ENCODE assay signal across 18 cellular contexts in genomic region chr4:118994030-118994429, GRCh38.
A peak's percentile ranks its signal among the peaks of the same experiment; 100 is the strongest.
DNase-seq lines count a peak whose midpoint lies in the region; ATAC-seq and TF ChIP-seq lines count a peak whose summit lies in the region.
"Had no signal": no experiment of that assay in that cellular context is flagged by ENCODE, and none has a peak within 500 bp of the region (broad histone marks: within the 10 kb centered on the region; RNA-seq: fewer than 3 reads in every experiment).

No MANE protein-coding gene starts in this region.

- H3K27ac ChIP-seq in mesenchymal stem cell (ENCODE audit: low read length, poor library complexity, severe bottlenecking) (no peak overlapping the region), skeletal muscle tissue (ENCODE audit: low read depth, low read length) (peak overlapping the region; percentile 81), Karpas-422 (ENCODE audit: low read length) (no peak overlapping the region)
- H3K27ac ChIP-seq: cardiac muscle cell, parathyroid adenoma had no signal

- H3K4me2 ChIP-seq in mesenchymal stem cell (ENCODE audit: low read length, poor library complexity, severe bottlenecking) (no peak overlapping the region), Karpas-422 (ENCODE audit: low read depth, low read length, poor library complexity, severe bottlenecking) (no peak overlapping the region)

- H3K27me3 ChIP-seq in mesenchymal stem cell (ENCODE audit: control insufficient read depth in 1 of 2, insufficient read depth in 1 of 2, low read length in 2 of 2), result no peaks in the 10 kb centered on the region
- no peaks in the 10 kb centered on the region for H3K27me3 ChIP-seq in skeletal muscle tissue (ENCODE audit: control insufficient read depth in 3 of 3, insufficient read depth in 3 of 3, low read length in 3 of 3)
- H3K27me3 ChIP-seq in Karpas-422 (ENCODE audit: low read length), result no peaks in the 10 kb centered on the region
- H3K27me3 ChIP-seq: cardiac muscle cell, left lung had no signal

- H4K91ac ChIP-seq in mesenchymal stem cell (ENCODE audit: low read length), result peak overlapping the region; percentile 12

- H3K4me3 ChIP-seq in choroid plexus epithelial cell (ENCODE audit: low read depth, low read length) (no peak overlapping the region), mesenchymal stem cell (ENCODE audit: insufficient read depth in 1 of 2, low read depth in 1 of 2, low read length in 2 of 2) (no peak overlapping the region), skeletal muscle tissue (ENCODE audit: low read length in 3 of 3) (no peak overlapping the region), Karpas-422 (ENCODE audit: low read length) (no peak overlapping the region)
- H3K4me3 ChIP-seq: cardiac muscle cell, left lung had no signal

- no peak overlapping the region for H3K14ac ChIP-seq in mesenchymal stem cell (ENCODE audit: low read length in 2 of 2)

- ATAC-seq in effector memory CD8-positive, alpha-beta T cell (replicated peaks), result no peak
- no peak for ATAC-seq in GM19397 (IDR thresholded peaks at IDR 0.05; ENCODE audit: unreplicated experiment)
- ATAC-seq: stimulated activated naive CD8-positive, alpha-beta T cell treated with anti-CD3 and anti-CD28 coated beads, Interleukin-15, Interleukin-2, amounts not matched to agents 100 U/mL and 50 U/mL, for 24 hours had no signal

- H3K4me1 Mint-ChIP-seq in effector memory CD8-positive, alpha-beta T cell (ENCODE audit: low read depth in 2 of 2), result peaks cover 3 to 8% of the 10 kb centered on the region in 2 donors

- no peak overlapping the region for H2BK12ac ChIP-seq in mesenchymal stem cell (ENCODE audit: low read length in 2 of 2)

- no peaks in the 10 kb centered on the region for H3K9me3 Mint-ChIP-seq in effector memory CD8-positive, alpha-beta T cell
- H3K9me3 Mint-ChIP-seq: activated T-helper 1 cell treated with anti-CD3 and anti-CD28 coated beads, Interleukin-12 subunit alpha, Interleukin-12 subunit beta, Interleukin-2, Interleukin-4 antibody, amounts not matched to agents 30 ng/mL and 10 ng/mL and 1 ng/mL, durations not matched to agents 14 hours and 24 hours and 36 hours; naive B cell; T-helper 1 cell treated with Interleukin-12 subunit alpha and Interleukin-12 subunit beta and Interleukin-4 antibody, amounts not matched to agents 30 μg/mL and 1 μg/mL, for 36 hours had no signal

- no peak overlapping the region for H3K23ac ChIP-seq in mesenchymal stem cell (ENCODE audit: low read length in 2 of 2)

- no peak overlapping the region for H4K8ac ChIP-seq in mesenchymal stem cell (ENCODE audit: low read length)

- DNase-seq in EH (ENCODE audit: low read depth) (peak; percentile 89), choroid plexus epithelial cell (ENCODE audit: low read depth) (peak; percentile 19), mesenchymal stem cell (peak; percentile 77), Karpas-422 (no peak)
- DNase-seq in stimulated activated CD4-positive, alpha-beta T cell treated with anti-CD3 and anti-CD28 coated beads, Interleukin-4, amount 100 ng/mL, for 24 hours, result no peak
- DNase-seq in effector memory CD8-positive, alpha-beta T cell, result no peak
- DNase-seq: activated CD8-positive, alpha-beta memory T cell treated with anti-CD3 and anti-CD28 coated beads for 24 hours; left lung; naive B cell; NCI-H146; SHP77; stimulated activated naive CD8-positive, alpha-beta T cell treated with anti-CD3 and anti-CD28 coated beads, Interleukin-15, Interleukin-2, amounts not matched to agents 100 U/mL and 50 U/mL, for 24 hours had no signal

- H2AFZ ChIP-seq in mesenchymal stem cell (ENCODE audit: low read depth, low read length) (no peak overlapping the region), Karpas-422 (ENCODE audit: low read length) (no peak overlapping the region)
- H2AFZ ChIP-seq: parathyroid adenoma had no signal

- no peak overlapping the region for H3K4me3 Mint-ChIP-seq in effector memory CD8-positive, alpha-beta T cell
- H3K4me3 Mint-ChIP-seq: activated T-helper 1 cell treated with anti-CD3 and anti-CD28 coated beads, Interleukin-12 subunit alpha, Interleukin-12 subunit beta, Interleukin-2, Interleukin-4 antibody, amounts not matched to agents 30 ng/mL and 10 ng/mL and 1 ng/mL, durations not matched to agents 14 hours and 24 hours and 36 hours; naive B cell; T-helper 1 cell treated with Interleukin-12 subunit alpha and Interleukin-12 subunit beta and Interleukin-4 antibody, amounts not matched to agents 30 μg/mL and 1 μg/mL, for 36 hours had no signal

- H3K36me3 Mint-ChIP-seq in effector memory CD8-positive, alpha-beta T cell (ENCODE audit: insufficient read depth), result no peaks in the 10 kb centered on the region
- H3K36me3 Mint-ChIP-seq: naive B cell had no signal

- H3K9me3 ChIP-seq in mesenchymal stem cell (ENCODE audit: control insufficient read depth, low read length), result no peaks in the 10 kb centered on the region
- no peaks in the 10 kb centered on the region for H3K9me3 ChIP-seq in skeletal muscle tissue (ENCODE audit: control insufficient read depth in 3 of 3, low read length in 3 of 3)
- H3K9me3 ChIP-seq in Karpas-422 (ENCODE audit: low read length), result no peaks in the 10 kb centered on the region
- H3K9me3 ChIP-seq: left lung had no signal

- 46% methylated on average over 3 of the region's 5 CpGs for whole genome bisulfite sequencing in mesenchymal stem cell

- peak overlapping the region in 1 of 2 experiments; percentile 65 for H3K18ac ChIP-seq in mesenchymal stem cell (ENCODE audit: low read depth in 1 of 2, low read length in 2 of 2)

- H2BK15ac ChIP-seq in mesenchymal stem cell (ENCODE audit: low read depth, poor library complexity, severe bottlenecking), result no peak overlapping the region

- no peak for TF ChIP-seq CTCF in choroid plexus epithelial cell (conservative IDR thresholded peaks at IDR 0.05; ENCODE audit: low read depth, low read length)

- no peak overlapping the region for H2BK120ac ChIP-seq in mesenchymal stem cell (ENCODE audit: low read depth, low read length)

- H3K4me1 ChIP-seq in mesenchymal stem cell (ENCODE audit: control insufficient read depth, insufficient read depth, low read depth, low read length) (peaks cover 1% of the 10 kb centered on the region), skeletal muscle tissue (ENCODE audit: control insufficient read depth in 3 of 3, insufficient read depth in 3 of 3, low read length in 3 of 3) (peaks cover 29 to 57% (median 44%) of the 10 kb centered on the region in 3 donors), Karpas-422 (ENCODE audit: low read length) (peaks cover 8% of the 10 kb centered on the region)
- H3K4me1 ChIP-seq: left lung, parathyroid adenoma had no signal

- H2BK5ac ChIP-seq in mesenchymal stem cell (ENCODE audit: low read depth, low read length, poor library complexity, severe bottlenecking), result no peak overlapping the region

- peaks cover 23 to 24% of the 10 kb centered on the region in 2 donors for H3K27me3 Mint-ChIP-seq in effector memory CD8-positive, alpha-beta T cell

- H3K9me2 ChIP-seq in Karpas-422 (replicated peaks; ENCODE audit: insufficient read depth, low read length), result no peaks in the 10 kb centered on the region

- no peaks in the 10 kb centered on the region for H4K20me1 ChIP-seq in Karpas-422 (ENCODE audit: insufficient read depth, low read depth, low read length)

- H3K27ac Mint-ChIP-seq in effector memory CD8-positive, alpha-beta T cell, result no peak overlapping the region
- H3K27ac Mint-ChIP-seq: activated T-helper 1 cell treated with anti-CD3 and anti-CD28 coated beads, Interleukin-12 subunit alpha, Interleukin-12 subunit beta, Interleukin-2, Interleukin-4 antibody, amounts not matched to agents 30 ng/mL and 10 ng/mL and 1 ng/mL, durations not matched to agents 14 hours and 24 hours and 36 hours; naive B cell; T-helper 1 cell treated with Interleukin-12 subunit alpha and Interleukin-12 subunit beta and Interleukin-4 antibody, amounts not matched to agents 30 μg/mL and 1 μg/mL, for 36 hours had no signal

- no peaks in the 10 kb centered on the region for H3K36me3 ChIP-seq in mesenchymal stem cell (ENCODE audit: control insufficient read depth in 1 of 2, insufficient read depth in 2 of 2, low read depth in 1 of 2, low read length in 2 of 2)
- no peaks in the 10 kb centered on the region for H3K36me3 ChIP-seq in skeletal muscle tissue (ENCODE audit: control insufficient read depth in 3 of 3, insufficient read depth in 3 of 3, low read length in 3 of 3)
- no peaks in the 10 kb centered on the region for H3K36me3 ChIP-seq in Karpas-422 (ENCODE audit: insufficient read depth, low read length)
- H3K36me3 ChIP-seq: cardiac muscle cell, left lung had no signal

- no peaks in the 10 kb centered on the region for H3K79me1 ChIP-seq in mesenchymal stem cell (replicated peaks; ENCODE audit: low read length, poor library complexity, severe bottlenecking)

- H3K79me2 ChIP-seq in Karpas-422 (ENCODE audit: low read length), result no peaks in the 10 kb centered on the region
- H3K79me2 ChIP-seq: parathyroid adenoma had no signal

- no peak overlapping the region for H3K4ac ChIP-seq in mesenchymal stem cell (ENCODE audit: low read depth in 1 of 2, low read length in 2 of 2)

- H3K9ac ChIP-seq in mesenchymal stem cell (ENCODE audit: low read length), result no peak overlapping the region
- no peak overlapping the region for H3K9ac ChIP-seq in skeletal muscle tissue (ENCODE audit: low read depth in 1 of 3, low read length in 3 of 3)
- H3K9ac ChIP-seq in Karpas-422 (ENCODE audit: low read length), result no peak overlapping the region
- H3K9ac ChIP-seq: parathyroid adenoma had no signal

- no peak overlapping the region for H2AK5ac ChIP-seq in mesenchymal stem cell (ENCODE audit: low read length, severe bottlenecking)

Comparison
In these comparisons a context has a peak if more than half of its experiments do, and no peak if none do; other contexts are left out.
1. DNase-seq: peak in EH (single experiment), choroid plexus epithelial cell (single experiment) and mesenchymal stem cell (single experiment); none in Karpas-422 (single experiment), stimulated activated CD4-positive, alpha-beta T cell treated with anti-CD3 and anti-CD28 coated beads, Interleukin-4, amount 100 ng/mL, for 24 hours (single experiment) and effector memory CD8-positive, alpha-beta T cell (0 of 3).